Comparison of ENCODE assay signal across 9 cellular contexts in genomic region chr17:30344283-30345088, GRCh38. TPM values are rescaled to one million over a fixed set of nuclear protein-coding genes. Genes with fewer than 3 reads are reported as not detected.
A peak's percentile ranks its signal among the peaks of the same experiment; 100 is the strongest.
DNase-seq lines count a peak whose midpoint lies in the region; ATAC-seq, FAIRE-seq and TF ChIP-seq lines count a peak whose summit lies in the region.
"Had no signal": no experiment of that assay in that cellular context is flagged by ENCODE, and none has a peak within 500 bp of the region (broad histone marks: within the 10 kb centered on the region; RNA-seq: fewer than 3 reads in every experiment).

No MANE protein-coding gene starts in this region.

- no peak overlapping the region for H3K4me3 ChIP-seq in mucosa of descending colon

- peaks cover 18% of the 10 kb centered on the region for H3K4me1 ChIP-seq in mucosa of descending colon (ENCODE audit: low read depth)

- peak; percentile 83 for ATAC-seq in mucosa of descending colon

- H3K9me3 ChIP-seq in mucosa of descending colon, result no peaks in the 10 kb centered on the region

- FAIRE-seq in GM19239 (lab: Jason Lieb, UNC), result no peak
- FAIRE-seq in D721Med (lab: Jason Lieb, UNC), result no peak

- no peaks in the 10 kb centered on the region for H3K36me3 ChIP-seq in mucosa of descending colon (ENCODE audit: low read depth)

- DNase-seq in DMS53 treated with DMSO at 0.1 percent for 48 hours (lab: John Stamatoyannopoulos, UW; ENCODE audit: unreplicated experiment) (peak; percentile 89), NOMO-1 treated with DMSO at 0.1 percent for 48 hours (lab: John Stamatoyannopoulos, UW; ENCODE audit: unreplicated experiment) (peak; percentile 89), dermis microvascular lymphatic vessel endothelial cell (ENCODE audit: low read depth in 2 of 2) (peak; percentile 80 to 90), mucosa of descending colon (peak; percentile 71 to 83 (median 73)), NCI-H1048 (lab: John Stamatoyannopoulos, UW) (no peak), GM19239 (ENCODE audit: insufficient read length, low spot score) (no peak), D721Med (ENCODE audit: insufficient read length, low spot score) (no peak)
- no peak for DNase-seq in activated CD4-positive, CD25-positive, alpha-beta regulatory T cell treated with anti-CD3 and anti-CD28 coated beads, Interleukin-2, amount 50 U/mL, for 72 hours

- intact Hi-C loops in mucosa of descending colon (cut with DNase I, micrococcal nuclease), result no loop called here

- no peak for TF ChIP-seq CTCF in mucosa of descending colon (IDR thresholded peaks at IDR 0.05)
- no peak for TF ChIP-seq CTCF in D721Med (IDR thresholded peaks at IDR 0.05; ENCODE audit: insufficient read depth, missing control alignments)

RNA-seq across cellular contexts. Expression of gene TMIGD1, which starts 10.6 kb away (rescaled TPM):
- total RNA-seq in dermis microvascular lymphatic vessel endothelial cell, result not detected in 2 replicates
- 100 to 1,000 TPM; 102 to 288 (median 119) TPM for total RNA-seq in mucosa of descending colon
- total RNA-seq: subcutaneous adipose tissue had no signal

RNA-seq across cellular contexts. Expression of gene CPD, which starts 34.2 kb away (rescaled TPM):
- total RNA-seq in dermis microvascular lymphatic vessel endothelial cell, result 160 and 164 TPM in 2 replicates
- total RNA-seq in mucosa of descending colon, result 10 to 100 TPM; 39.2 to 77.3 (median 74.7) TPM

RNA-seq across cellular contexts. Expression of gene BLMH, which starts 52.7 kb away (rescaled TPM):
- total RNA-seq in dermis microvascular lymphatic vessel endothelial cell (43.6 and 46.3 TPM in 2 replicates), mucosa of descending colon (10 to 100 TPM; 18.1 to 31.9 (median 22.0) TPM)

Comparison
In these comparisons a context has a peak if more than half of its experiments do, and no peak if none do; other contexts are left out.
1. DNase-seq: peak in DMS53 treated with DMSO at 0.1 percent for 48 hours (single experiment), NOMO-1 treated with DMSO at 0.1 percent for 48 hours (single experiment), dermis microvascular lymphatic vessel endothelial cell (2 of 2) and mucosa of descending colon (3 of 3); none in NCI-H1048 (single experiment), GM19239 (single experiment), D721Med (single experiment) and activated CD4-positive, CD25-positive, alpha-beta regulatory T cell treated with anti-CD3 and anti-CD28 coated beads, Interleukin-2, amount 50 U/mL, for 72 hours (single experiment).
2. RNA of gene TMIGD1, which starts 10.6 kb away (total RNA-seq): 102 to 288 TPM in mucosa of descending colon; not detected in dermis microvascular lymphatic vessel endothelial cell; every median in the first group is over 100 times any median in the second.